Comparison of ENCODE assay signal across 9 cellular contexts in the genomic region with DNA sequence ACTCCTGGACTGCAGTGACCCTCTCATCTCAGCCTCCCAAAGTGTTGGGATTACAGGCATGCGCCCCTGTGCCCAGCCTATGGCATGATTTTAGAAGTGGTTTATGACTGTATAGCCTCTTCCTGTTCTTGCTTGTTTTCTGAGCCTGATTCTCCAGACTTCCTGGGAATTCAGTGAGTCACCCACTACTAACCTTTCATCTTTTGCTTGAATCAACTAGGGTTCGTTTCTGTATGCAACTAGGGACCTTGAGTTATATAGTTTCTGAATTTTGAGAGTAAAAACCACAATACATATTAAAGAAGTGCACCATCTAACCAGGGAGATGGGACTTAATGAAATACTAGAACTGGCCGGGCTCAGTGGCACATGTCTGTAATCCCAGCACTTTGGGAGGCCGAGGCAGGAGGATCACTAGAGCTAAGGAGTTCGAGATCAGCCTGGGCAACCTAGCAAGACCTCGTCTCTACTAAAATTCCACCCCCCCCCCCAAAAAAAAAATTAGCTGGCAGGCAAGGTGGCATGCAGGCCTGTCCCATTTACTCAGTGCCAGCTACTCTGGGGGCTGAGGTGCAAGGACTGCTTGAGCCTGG.
DNase-seq lines count a peak whose midpoint lies in the region; ATAC-seq and TF ChIP-seq lines count a peak whose summit lies in the region.
"Had no signal": no experiment of that assay in that cellular context is flagged by ENCODE, and none has a peak within 500 bp of the region (broad histone marks: within the 10 kb centered on the region; RNA-seq: fewer than 3 reads in every experiment).

No MANE protein-coding gene starts in this region.

- H3K27me3 ChIP-seq in AG04450 (ENCODE audit: control insufficient read depth, insufficient read depth, low read length) (no peaks in the 10 kb centered on the region), kidney epithelial cell (ENCODE audit: control insufficient read depth, insufficient read depth, low read length) (no peaks in the 10 kb centered on the region)

- H3K9me3 ChIP-seq in AG04450 (ENCODE audit: control insufficient read depth, insufficient read depth, low read length): no peaks in the 10 kb centered on the region

- TF ChIP-seq CTCF in AG04450 (IDR thresholded peaks at IDR 0.05; ENCODE audit: low read depth, low read length): no peak
- TF ChIP-seq CTCF in kidney epithelial cell (IDR thresholded peaks at IDR 0.05; ENCODE audit: insufficient read depth, low read length, poor library complexity, severe bottlenecking): no peak

- H3K9me3 Mint-ChIP-seq in activated naive CD4-positive, alpha-beta T cell treated with anti-CD3 and anti-CD28 coated beads, Interleukin-2, amount 50 U/mL, for 72 hours: no peaks in the 10 kb centered on the region

- H3K4me3 ChIP-seq in AG04450 (ENCODE audit: low read depth, low read length): no peak overlapping the region
- no peak overlapping the region for H3K4me3 ChIP-seq in kidney epithelial cell (ENCODE audit: low read depth, low read length)

- intact Hi-C loops in Right ventricle myocardium superior (cut with DNase I): no loop called here

- POLR2A ChIA-PET in AG04450 (lab: Yijun Ruan, JAX): interaction anchor here (0.6 to 0.7 kb wide), 3 partner anchors 29 to 169 kb away, joined by 3 to 5 read pairs (median 3); no protein-coding TSS in a partner anchor

- ATAC-seq in activated naive CD4-positive, alpha-beta T cell treated with anti-CD3 and anti-CD28 coated beads, Interleukin-2, amount 50 U/mL, for 72 hours: peak; percentile 64 to 82
- ATAC-seq in HG02938 (IDR thresholded peaks at IDR 0.05; ENCODE audit: unreplicated experiment) (no peak), Right ventricle myocardium superior (ENCODE audit: poor library complexity) (no peak)

- in situ Hi-C loops in KBM-7 (cut with MboI; ENCODE audit: low pct_unique_long_range_greater_than_20kb, low sequenced_read_pairs): no loop called here

- H3K36me3 Mint-ChIP-seq in activated naive CD4-positive, alpha-beta T cell treated with anti-CD3 and anti-CD28 coated beads, Interleukin-2, amount 50 U/mL, for 72 hours: peaks cover 0 to 13% of the 10 kb centered on the region in 2 donors

- peak overlapping the region; percentile 53 for H3K27ac ChIP-seq in AG04450 (ENCODE audit: low read depth, low read length)
- H3K27ac ChIP-seq: WERI-Rb-1 had no signal

- no peaks in the 10 kb centered on the region for H3K36me3 ChIP-seq in kidney epithelial cell (ENCODE audit: control insufficient read depth, insufficient read depth, low read length)

- H3K27ac Mint-ChIP-seq in activated naive CD4-positive, alpha-beta T cell treated with anti-CD3 and anti-CD28 coated beads, Interleukin-2, amount 50 U/mL, for 72 hours: peak overlapping the region; percentile 71 to 84

- CTCF ChIA-PET in AG04450 (lab: Charles Lee): no interaction called here

- DNase-seq in AG04450 (ENCODE audit: low read depth, low spot score): peak; percentile 53
- peak; percentile 52 for DNase-seq in KBM-7
- DNase-seq in activated naive CD4-positive, alpha-beta T cell treated with anti-CD3 and anti-CD28 coated beads, Interleukin-2, amount 50 U/mL, for 72 hours (ENCODE audit: low spot score in 2 of 2): no peak
- DNase-seq in kidney epithelial cell (ENCODE audit: low read depth): peak; percentile 69
- no peak for DNase-seq in GOT3 (lab: John Stamatoyannopoulos, UW)
- no peak for DNase-seq in NCI-H2227 treated with DMSO at 0.1 percent for 48 hours (lab: John Stamatoyannopoulos, UW)
- DNase-seq in Right ventricle myocardium superior: no peak
- DNase-seq: WERI-Rb-1 had no signal

Comparison
In these comparisons a context has a peak if more than half of its experiments do, and no peak if none do; other contexts are left out.
1. DNase-seq: peak in AG04450 (single experiment), KBM-7 (single experiment) and kidney epithelial cell (single experiment); none in activated naive CD4-positive, alpha-beta T cell treated with anti-CD3 and anti-CD28 coated beads, Interleukin-2, amount 50 U/mL, for 72 hours (0 of 2), GOT3 (single experiment), NCI-H2227 treated with DMSO at 0.1 percent for 48 hours (single experiment) and Right ventricle myocardium superior (single experiment).
2. ATAC-seq: peak in activated naive CD4-positive, alpha-beta T cell treated with anti-CD3 and anti-CD28 coated beads, Interleukin-2, amount 50 U/mL, for 72 hours (2 of 2); none in HG02938 (single experiment) and Right ventricle myocardium superior (single experiment).